ENCODE assay signal across 24 cellular contexts in the genomic region with DNA sequence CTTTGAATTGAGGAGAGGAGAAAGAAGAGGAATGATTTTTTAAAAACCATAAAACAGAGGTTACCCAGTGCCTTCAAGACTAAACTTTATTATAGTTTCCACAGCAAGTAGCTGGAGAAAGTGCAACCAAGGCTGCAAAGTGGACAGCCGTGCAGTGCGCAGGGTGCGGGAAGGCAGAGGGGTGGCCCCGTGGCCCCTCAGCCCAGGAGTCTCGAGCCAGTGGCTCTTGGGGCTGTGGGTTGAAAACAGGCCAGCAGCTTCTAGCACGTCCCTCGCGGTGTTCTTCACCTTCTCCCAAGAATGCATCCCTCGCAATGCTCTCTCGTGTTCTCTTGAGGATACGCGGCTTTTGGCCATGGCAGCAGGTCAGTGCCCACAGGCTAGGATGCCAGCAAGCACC. TPM values are rescaled to one million over a fixed set of nuclear protein-coding genes. Genes with fewer than 3 reads are reported as not detected.
DNase-seq lines count a peak whose midpoint lies in the region; ATAC-seq, FAIRE-seq and TF ChIP-seq lines count a peak whose summit lies in the region.
"Had no signal": no experiment of that assay in that cellular context is flagged by ENCODE, and none has a peak within 500 bp of the region (broad histone marks: within the 10 kb centered on the region; RNA-seq: fewer than 3 reads in every experiment).

No MANE protein-coding gene starts in this region.

- TF ChIP-seq EP300 in H1 (IDR thresholded peaks at IDR 0.05; ENCODE audit: borderline replicate concordance in 1 of 2, low read depth in 2 of 2, low read length in 2 of 2) = no peak

- H3K4me3 ChIP-seq in astrocyte (ENCODE audit: insufficient read depth, low read depth, low read length) = no peak overlapping the region
- no peak overlapping the region for H3K4me3 ChIP-seq in H1 (ENCODE audit: extremely low read depth in 1 of 4, insufficient read depth in 2 of 4, low read depth in 3 of 4, low read length in 4 of 4)
- no peak overlapping the region for H3K4me3 ChIP-seq in neural progenitor cell

- H3K27me3 Mint-ChIP-seq in T-helper 17 cell (peaks cover 10% of the 10 kb centered on the region), astrocyte (ENCODE audit: low read depth, unreplicated experiment) (peaks cover 3% of the 10 kb centered on the region), neural progenitor cell (ENCODE audit: insufficient read depth, low read depth) (peaks cover 24% of the 10 kb centered on the region)
- H3K27me3 Mint-ChIP-seq: CD4-positive, alpha-beta memory T cell had no signal

- ATAC-seq in T-helper 17 cell = no peak
- ATAC-seq in GM18520 (IDR thresholded peaks at IDR 0.05; ENCODE audit: unreplicated experiment) = no peak

- H3K4me1 ChIP-seq in astrocyte (ENCODE audit: insufficient read depth, low read length) (peaks cover 21% of the 10 kb centered on the region), H1 (replicated peaks in 1 of 4; ENCODE audit: control insufficient read depth in 3 of 4, insufficient read depth in 4 of 4, low read length in 3 of 4) (peaks cover 0 to 8% (median 5%) of the 10 kb centered on the region in 4 experiments; a peak in 5 of 7 replicates), neural progenitor cell (peaks cover 14% of the 10 kb centered on the region)

- no peaks in the 10 kb centered on the region for H3K36me3 Mint-ChIP-seq in T-helper 17 cell (ENCODE audit: low read depth)
- H3K36me3 Mint-ChIP-seq in astrocyte (ENCODE audit: low read depth, unreplicated experiment) = no peaks in the 10 kb centered on the region
- H3K36me3 Mint-ChIP-seq in neural progenitor cell = peaks cover 8% of the 10 kb centered on the region
- H3K36me3 Mint-ChIP-seq: CD4-positive, alpha-beta memory T cell had no signal

- peak overlapping the region; percentile 3; the same call in 1 of the 2 replicates for H2BK15ac ChIP-seq in H1 (ENCODE audit: low read length)

- H2AK5ac ChIP-seq in H1 (ENCODE audit: low read depth, low read length) = no peak overlapping the region

- peaks cover 9% of the 10 kb centered on the region for H3F3A ChIP-seq in neural progenitor cell (ENCODE audit: low read depth)

- no peak overlapping the region for H2BK12ac ChIP-seq in H1 (ENCODE audit: low read depth, low read length)

- no peak overlapping the region for H4K91ac ChIP-seq in H1 (replicated peaks; ENCODE audit: insufficient read length, low read length)

- H2BK120ac ChIP-seq in H1 (replicated peaks; ENCODE audit: low read depth, low read length) = no peak overlapping the region

- H3K9me3 ChIP-seq in T-helper 17 cell (ENCODE audit: control insufficient read depth, low read length, poor library complexity, severe bottlenecking) (no peaks in the 10 kb centered on the region), astrocyte (ENCODE audit: insufficient read depth, low read depth, low read length) (no peaks in the 10 kb centered on the region), H1 (ENCODE audit: insufficient read depth in 2 of 2, low read depth in 1 of 2, low read length in 1 of 2) (no peaks in the 10 kb centered on the region; a peak in 1 of 4 replicates), neural progenitor cell (ENCODE audit: low read depth) (no peaks in the 10 kb centered on the region)

- FAIRE-seq in astrocyte (lab: Jason Lieb, UNC) = no peak
- no peak for FAIRE-seq in H1 (lab: Jason Lieb, UNC)
- FAIRE-seq: GM12891, GM18507 had no signal

- H3K79me2 ChIP-seq in astrocyte (ENCODE audit: insufficient read depth, low read length) (no peaks in the 10 kb centered on the region), H1 (ENCODE audit: control insufficient read depth in 1 of 2, insufficient read depth in 2 of 2, low read length in 2 of 2) (no peaks in the 10 kb centered on the region), neural progenitor cell (ENCODE audit: low read depth) (no peaks in the 10 kb centered on the region)

- no peak overlapping the region for H3K9ac ChIP-seq in astrocyte (ENCODE audit: low read length)
- H3K9ac ChIP-seq in H1 (replicated peaks in 1 of 4; ENCODE audit: extremely low read depth in 1 of 4, low read depth in 3 of 4, low read length in 3 of 4) = no peak overlapping the region
- H3K9ac ChIP-seq in neural progenitor cell = no peak overlapping the region

- WGBS in H1 (ENCODE audit: extremely low coverage in 1 of 2, insufficient coverage in 1 of 2, insufficient read length in 1 of 2, insufficient replicate concordance in 2 of 2, low coverage in 1 of 2, low lambda C conversion rate in 2 of 2, missing lambda C conversion rate in 1 of 2), 2 experiments = 89% methylated on average over 12 of the region's 12 CpGs; no CpG with 5 or more reads in 1 of the 2 experiments

- no peak overlapping the region for H3K23ac ChIP-seq in H1 (ENCODE audit: insufficient read length)

- H3K4me2 ChIP-seq in astrocyte (ENCODE audit: low read length) (no peak overlapping the region), H1 (ENCODE audit: insufficient read depth in 1 of 2, low read depth in 2 of 2, low read length in 2 of 2) (no peak overlapping the region), neural progenitor cell (no peak overlapping the region)

- H3K18ac ChIP-seq in H1 (ENCODE audit: extremely low read depth, low read length) = no peak overlapping the region

- DNase-seq in T-helper 17 cell (no peak), astrocyte (ENCODE audit: low read depth) (no peak), H1 (ENCODE audit: low read depth in 1 of 2, low spot score in 2 of 2) (no peak), neural progenitor cell (ENCODE audit: low spot score) (no peak), SKM-1 treated with dmso at 0.1 percent for 144 hours (lab: John Stamatoyannopoulos, UW; ENCODE audit: unreplicated experiment) (no peak), mucosa of gallbladder (ENCODE audit: low spot score) (no peak)
- no peak for DNase-seq in stimulated activated CD4-positive, alpha-beta T cell treated with anti-CD3 and anti-CD28 coated beads, Interleukin-4, amount 100 ng/mL, for 4 hours
- DNase-seq: C1 segment of cervical spinal cord; Calu3; CD4-positive, alpha-beta memory T cell; COR-L47; DMS53; DMS79 treated with DMSO at 0.1 percent for 48 hours; GF-D8; GOT3; H7; HCEC 1CT had no signal

- CTCF ChIA-PET in H1 (lab: Charles Lee; ENCODE audit: partially characterized antibody) = interaction anchor here (1.2 to 2.7 kb wide), 3 partner anchors 13 to 25 kb away, joined by 3 to 12 read pairs (median 4); no protein-coding TSS in a partner anchor

- H2AFZ ChIP-seq in astrocyte (ENCODE audit: low read depth, low read length) (no peak overlapping the region), H1 (ENCODE audit: low read length) (no peak overlapping the region), neural progenitor cell (replicated peaks) (no peak overlapping the region)

- H4K20me1 ChIP-seq in astrocyte (ENCODE audit: insufficient read depth, low read length) (no peaks in the 10 kb centered on the region), H1 (replicated peaks in 1 of 2; ENCODE audit: control insufficient read depth in 1 of 2, insufficient read depth in 2 of 2, low read length in 2 of 2) (peaks cover 0 to 7% of the 10 kb centered on the region in 2 experiments), neural progenitor cell (ENCODE audit: low read depth) (no peaks in the 10 kb centered on the region)

- H3K14ac ChIP-seq in H1 (ENCODE audit: insufficient read length) = no peak overlapping the region

- TF ChIP-seq POLR2A in H1 (IDR thresholded peaks at IDR 0.05; ENCODE audit: control extremely low read depth in 1 of 2, low read depth in 2 of 2, low read length in 2 of 2) = no peak

- H3K27me3 ChIP-seq in astrocyte (ENCODE audit: insufficient read depth, low read length) (no peaks in the 10 kb centered on the region), H1 (replicated peaks in 1 of 4; ENCODE audit: control insufficient read depth in 3 of 4, extremely low read depth in 1 of 4, insufficient read depth in 3 of 4, low read length in 3 of 4) (no peaks in the 10 kb centered on the region; a peak in 1 of 7 replicates), neural progenitor cell (no peaks in the 10 kb centered on the region)

- no peak overlapping the region for H3K56ac ChIP-seq in H1 (replicated peaks; ENCODE audit: insufficient read length, low read depth, low read length)

- H3K27ac Mint-ChIP-seq in T-helper 17 cell (peak overlapping the region; percentile 16), astrocyte (ENCODE audit: unreplicated experiment) (peak overlapping the region; percentile 51), neural progenitor cell (peak overlapping the region; percentile 39)

- no peak overlapping the region for H3K27ac ChIP-seq in astrocyte (ENCODE audit: low read depth, low read length)
- no peak overlapping the region for H3K27ac ChIP-seq in H1 (ENCODE audit: low read depth, low read length)
- no peak overlapping the region for H3K27ac ChIP-seq in neural progenitor cell

- TF ChIP-seq RAD21 in H1 (IDR thresholded peaks at IDR 0.05 in 1 of 2, conservative IDR thresholded peaks at IDR 0.05 in 1 of 2; ENCODE audit: low read depth in 2 of 2, low read length in 2 of 2) = no peak

- no peak overlapping the region for H3K4me3 Mint-ChIP-seq in T-helper 17 cell
- no peak overlapping the region for H3K4me3 Mint-ChIP-seq in astrocyte (ENCODE audit: unreplicated experiment)
- peak overlapping the region; percentile 35 for H3K4me3 Mint-ChIP-seq in neural progenitor cell

- H3K79me1 ChIP-seq in H1 (ENCODE audit: low read depth, low read length) = no peaks in the 10 kb centered on the region

- no peak overlapping the region for H2BK5ac ChIP-seq in H1 (ENCODE audit: low read depth, low read length)

- no peaks in the 10 kb centered on the region for H3K9me3 Mint-ChIP-seq in astrocyte (ENCODE audit: unreplicated experiment)
- peaks cover 20% of the 10 kb centered on the region for H3K9me3 Mint-ChIP-seq in neural progenitor cell

- no peak for TF ChIP-seq CTCF in astrocyte (IDR thresholded peaks at IDR 0.05; ENCODE audit: insufficient read depth, low read depth, low read length)
- no peak for TF ChIP-seq CTCF in H1 (IDR thresholded peaks at IDR 0.05; ENCODE audit: control extremely low read depth in 1 of 3, insufficient read depth in 1 of 3, low read depth in 1 of 3, low read length in 3 of 3)
- no peak for TF ChIP-seq CTCF in neural progenitor cell (IDR thresholded peaks at IDR 0.05)

- H3K4ac ChIP-seq in H1 (replicated peaks; ENCODE audit: insufficient read length, low read depth, low read length) = no peak overlapping the region

- POLR2A ChIA-PET in H1 (lab: Charles Lee; ENCODE audit: partially characterized antibody) = no interaction called here

- H3K4me1 Mint-ChIP-seq in T-helper 17 cell (peaks cover 11% of the 10 kb centered on the region), astrocyte (ENCODE audit: low read depth, unreplicated experiment) (peaks cover 25% of the 10 kb centered on the region), neural progenitor cell (peaks cover 79% of the 10 kb centered on the region)

- H4K8ac ChIP-seq in H1 (ENCODE audit: extremely low read depth, insufficient read depth, low read length) = no peak overlapping the region

- no peak overlapping the region for H4K5ac ChIP-seq in H1 (ENCODE audit: insufficient read length, low read depth, low read length)

- H3K36me3 ChIP-seq in astrocyte (ENCODE audit: insufficient read depth, low read length) (no peaks in the 10 kb centered on the region), H1 (ENCODE audit: control insufficient read depth in 2 of 4, insufficient read depth in 4 of 4, low read length in 3 of 4) (no peaks in the 10 kb centered on the region), neural progenitor cell (no peaks in the 10 kb centered on the region)

- H3K23me2 ChIP-seq in H1 (ENCODE audit: low read depth, low read length) = peaks cover 6% of the 10 kb centered on the region; the same call in 1 of the 2 replicates

- no peak overlapping the region for H2BK20ac ChIP-seq in H1 (ENCODE audit: low read length)

RNA-seq across cellular contexts. Expression of gene ALKAL2, which starts 28.5 kb away (rescaled TPM):
- total RNA-seq in T-helper 17 cell (1 to 10 TPM in 1 of 2 donors, not detected in 1; 1.0 TPM), astrocyte (1.3 and 1.5 TPM in 2 replicates), neural progenitor cell (ENCODE audit: low replicate concordance) (not detected in 2 replicates), mucosa of gallbladder (69.5 TPM)
- 10.4 and 11.5 TPM in 2 replicates for total RNA-seq in H1 (2021; fragmentation: NEBNext Ultra II Directional; extraction: Animal tissue kit (Norgen Biotek cat#: 25700))
- polyA plus RNA-seq in H1 (2011; rRNA removed) = 4.3 and 4.6 TPM in 2 replicates
- 5.4 TPM for polyA plus RNA-seq in H1 (2011; cell fraction: cytosol; rRNA removed)
- 7.2 TPM for polyA plus RNA-seq in H1 (2011; cell fraction: nucleus; rRNA removed)
- polyA plus RNA-seq in H1 (2012, experiment 1 of 2) = 4.5 to 6.0 TPM (median 4.9 TPM) in 4 replicates
- polyA plus RNA-seq in H1 (2012, experiment 2 of 2) = 2.0 TPM
- polyA plus RNA-seq in H1 (2013, experiment 1 of 2) = 11.7 TPM
- polyA plus RNA-seq in H1 (2013, experiment 2 of 2) = 12.0 TPM
- polyA minus RNA-seq in H1 (2011; rRNA and poly(A)+ RNA removed) = 2.8 and 4.6 TPM in 2 replicates
- 6.0 TPM for polyA minus RNA-seq in H1 (2011; cell fraction: cytosol; rRNA and poly(A)+ RNA removed)
- polyA minus RNA-seq in H1 (2011; cell fraction: nucleus; rRNA and poly(A)+ RNA removed) = 7.4 TPM
- total RNA-seq: A172; A673; Calu3; CD4-positive, alpha-beta memory T cell; G401 had no signal
- polyA plus RNA-seq: BJ; CD4-positive, alpha-beta memory T cell had no signal

RNA-seq across cellular contexts. Expression of gene ACP1, which starts 51.6 kb away (rescaled TPM):
- 10 to 100 TPM; 71.2 to 87.2 TPM for total RNA-seq in T-helper 17 cell
- total RNA-seq in astrocyte = 99.1 and 114 TPM in 2 replicates
- 150 and 155 TPM in 2 replicates for total RNA-seq in H1 (2021; fragmentation: NEBNext Ultra II Directional; extraction: Animal tissue kit (Norgen Biotek cat#: 25700))
- polyA plus RNA-seq in H1 (2011; rRNA removed) = 78.7 and 115 TPM in 2 replicates
- polyA plus RNA-seq in H1 (2011; cell fraction: cytosol; rRNA removed) = 169 TPM
- polyA plus RNA-seq in H1 (2011; cell fraction: nucleus; rRNA removed) = 96.8 TPM
- 165 to 214 TPM (median 182 TPM) in 4 replicates for polyA plus RNA-seq in H1 (2012, experiment 1 of 2)
- 60.1 TPM for polyA plus RNA-seq in H1 (2012, experiment 2 of 2)
- 107 TPM for polyA plus RNA-seq in H1 (2013, experiment 1 of 2)
- polyA plus RNA-seq in H1 (2013, experiment 2 of 2) = 106 TPM
- polyA minus RNA-seq in H1 (2011; rRNA and poly(A)+ RNA removed) = 107 and 121 TPM in 2 replicates
- 83.2 TPM for polyA minus RNA-seq in H1 (2011; cell fraction: cytosol; rRNA and poly(A)+ RNA removed)
- 78.8 TPM for polyA minus RNA-seq in H1 (2011; cell fraction: nucleus; rRNA and poly(A)+ RNA removed)
- 173 and 236 TPM in 2 replicates for total RNA-seq in neural progenitor cell (ENCODE audit: low replicate concordance)
- 95.0 TPM for total RNA-seq in mucosa of gallbladder

RNA-seq across cellular contexts. Expression of gene SH3YL1, which starts 52.5 kb away (rescaled TPM):
- 10 to 100 TPM; 35.4 to 53.3 TPM for total RNA-seq in T-helper 17 cell
- total RNA-seq in astrocyte = 23.0 and 27.3 TPM in 2 replicates
- total RNA-seq in H1 (2021; fragmentation: NEBNext Ultra II Directional; extraction: Animal tissue kit (Norgen Biotek cat#: 25700)) = 31.4 and 37.2 TPM in 2 replicates
- 12.9 and 13.6 TPM in 2 replicates for polyA plus RNA-seq in H1 (2011; rRNA removed)
- 22.5 TPM for polyA plus RNA-seq in H1 (2011; cell fraction: cytosol; rRNA removed)
- 28.4 TPM for polyA plus RNA-seq in H1 (2011; cell fraction: nucleus; rRNA removed)
- polyA plus RNA-seq in H1 (2012, experiment 1 of 2) = 24.6 to 32.5 TPM (median 25.7 TPM) in 4 replicates
- 5.9 TPM for polyA plus RNA-seq in H1 (2012, experiment 2 of 2)
- polyA plus RNA-seq in H1 (2013, experiment 1 of 2) = 27.9 TPM
- 26.7 TPM for polyA plus RNA-seq in H1 (2013, experiment 2 of 2)
- polyA minus RNA-seq in H1 (2011; rRNA and poly(A)+ RNA removed) = 18.9 and 19.0 TPM in 2 replicates
- 15.1 TPM for polyA minus RNA-seq in H1 (2011; cell fraction: cytosol; rRNA and poly(A)+ RNA removed)
- polyA minus RNA-seq in H1 (2011; cell fraction: nucleus; rRNA and poly(A)+ RNA removed) = 44.6 TPM
- 24.3 and 47.9 TPM in 2 replicates for total RNA-seq in neural progenitor cell (ENCODE audit: low replicate concordance)
- total RNA-seq in mucosa of gallbladder = 196 TPM
